Comparison of ENCODE assay signal across 15 cellular contexts in genomic region chr12:51020448-51021182, GRCh38. TPM values are rescaled to one million over a fixed set of nuclear protein-coding genes. Genes with fewer than 3 reads are reported as not detected.
DNase-seq lines count a peak whose midpoint lies in the region; ATAC-seq and TF ChIP-seq lines count a peak whose summit lies in the region.
"Had no signal": no experiment of that assay in that cellular context is flagged by ENCODE, and none has a peak within 500 bp of the region (broad histone marks: within the 10 kb centered on the region; RNA-seq: fewer than 3 reads in every experiment).

No MANE protein-coding gene starts in this region.

- peak overlapping the region; percentile 80 for H3K27ac ChIP-seq in DND-41 (ENCODE audit: low read length)

- intact Hi-C loops in activated T-helper 2 cell treated with anti-CD3 and anti-CD28 coated beads, Interferon-gamma antibody, Interleukin-2, Interleukin-4, amounts not matched to agents 10 μg/mL and 5 μg/mL and 100 μg/mL, durations not matched to agents 14 hours and 24 hours and 36 hours (cut with micrococcal nuclease) = loop anchor here (10.0 kb wide), 1 partner anchor 516 kb away; the partner anchor contains the start of gene DIP2B

- DNase-seq in DND-41 = peak; percentile 72
- DNase-seq in MV-4-11 (lab: John Stamatoyannopoulos, UW) = peak; percentile 46
- DNase-seq in activated T-helper 2 cell treated with anti-CD3 and anti-CD28 coated beads, Interferon-gamma antibody, Interleukin-2, Interleukin-4, amounts not matched to agents 10 μg/mL and 5 μg/mL and 100 μg/mL, durations not matched to agents 14 hours and 24 hours and 36 hours (ENCODE audit: low spot score) = no peak
- DNase-seq in nephron progenitor cell = no peak
- DNase-seq in NCI-H526 (lab: John Stamatoyannopoulos, UW) = no peak
- DNase-seq: adrenal gland; Caco-2; cortex of kidney; mucosa of descending colon; NCI-H1436; stimulated activated CD4-positive, alpha-beta T cell treated with anti-CD3 and anti-CD28 coated beads, Interleukin-4, amount 100 ng/mL, for 1 hour; stimulated activated naive CD4-positive, alpha-beta T cell had no signal

- peak overlapping the region; percentile 2 for H3K27ac Mint-ChIP-seq in activated T-helper 2 cell treated with anti-CD3 and anti-CD28 coated beads, Interferon-gamma antibody, Interleukin-2, Interleukin-4, amounts not matched to agents 10 μg/mL and 5 μg/mL and 100 μg/mL, durations not matched to agents 14 hours and 24 hours and 36 hours
- peak overlapping the region; percentile 71 for H3K27ac Mint-ChIP-seq in nephron progenitor cell

- H2AFZ ChIP-seq in DND-41 (ENCODE audit: low read depth, low read length) = no peak overlapping the region

- peak overlapping the region; percentile 74 for H3K4me2 ChIP-seq in DND-41 (ENCODE audit: insufficient read depth, low read length)

- H3K36me3 ChIP-seq in DND-41 (ENCODE audit: insufficient read depth, low read length) = 0 out of 2 replicates have a peak, but pooled peaks cover 5% of the 10 kb centered on the region
- H3K36me3 ChIP-seq: adrenal gland had no signal

- H3K9me3 Mint-ChIP-seq in activated T-helper 2 cell treated with anti-CD3 and anti-CD28 coated beads, Interferon-gamma antibody, Interleukin-2, Interleukin-4, amounts not matched to agents 10 μg/mL and 5 μg/mL and 100 μg/mL, durations not matched to agents 14 hours and 24 hours and 36 hours = no peaks in the 10 kb centered on the region
- no peaks in the 10 kb centered on the region for H3K9me3 Mint-ChIP-seq in nephron progenitor cell

- peak overlapping the region; percentile 40 for H3K9ac ChIP-seq in DND-41 (ENCODE audit: low read depth, low read length)

- peaks cover 67% of the 10 kb centered on the region for H3K4me1 ChIP-seq in DND-41 (ENCODE audit: insufficient read depth, low read length)

- H3K79me2 ChIP-seq in DND-41 (ENCODE audit: insufficient read depth, low read length) = peaks cover 100% of the 10 kb centered on the region

- no peaks in the 10 kb centered on the region for H3K27me3 Mint-ChIP-seq in activated T-helper 2 cell treated with anti-CD3 and anti-CD28 coated beads, Interferon-gamma antibody, Interleukin-2, Interleukin-4, amounts not matched to agents 10 μg/mL and 5 μg/mL and 100 μg/mL, durations not matched to agents 14 hours and 24 hours and 36 hours (ENCODE audit: low read depth)
- H3K27me3 Mint-ChIP-seq in nephron progenitor cell (ENCODE audit: low read depth, poor library complexity) = no peaks in the 10 kb centered on the region

- no peak overlapping the region for H3K4me3 Mint-ChIP-seq in activated T-helper 2 cell treated with anti-CD3 and anti-CD28 coated beads, Interferon-gamma antibody, Interleukin-2, Interleukin-4, amounts not matched to agents 10 μg/mL and 5 μg/mL and 100 μg/mL, durations not matched to agents 14 hours and 24 hours and 36 hours (ENCODE audit: low read depth)
- H3K4me3 Mint-ChIP-seq in nephron progenitor cell = peak overlapping the region; percentile 28

- TF ChIP-seq CTCF in DND-41 (IDR thresholded peaks at IDR 0.05; ENCODE audit: borderline replicate concordance, extremely low read depth, low read length, poor library complexity, severe bottlenecking) = no peak
- TF ChIP-seq CTCF in nephron progenitor cell (IDR thresholded peaks at IDR 0.05) = no peak

- no peaks in the 10 kb centered on the region for H3K27me3 ChIP-seq in DND-41 (ENCODE audit: insufficient read depth, low read length, poor library complexity)
- H3K27me3 ChIP-seq: adrenal gland had no signal

- peaks cover 47% of the 10 kb centered on the region for H3K4me1 Mint-ChIP-seq in activated T-helper 2 cell treated with anti-CD3 and anti-CD28 coated beads, Interferon-gamma antibody, Interleukin-2, Interleukin-4, amounts not matched to agents 10 μg/mL and 5 μg/mL and 100 μg/mL, durations not matched to agents 14 hours and 24 hours and 36 hours (ENCODE audit: low read depth)
- peaks cover 42% of the 10 kb centered on the region for H3K4me1 Mint-ChIP-seq in nephron progenitor cell

- peaks cover 5% of the 10 kb centered on the region; the same call in 1 of the 2 replicates for H4K20me1 ChIP-seq in DND-41 (ENCODE audit: insufficient read depth, low read length)

- 0 out of 4 replicates have a peak overlapping the region, but pooled peaks of 1 of the 2 experiments have one; percentile 23 for H3K4me3 ChIP-seq in DND-41 (ENCODE audit: low read depth in 1 of 2, low read length in 2 of 2)
- H3K4me3 ChIP-seq: adrenal gland, mucosa of descending colon had no signal

- ATAC-seq in DND-41 (ENCODE audit: insufficient read depth, low read depth) (peak; percentile 93), HG02571 (IDR thresholded peaks at IDR 0.05; ENCODE audit: unreplicated experiment) (no peak), HG03457 (IDR thresholded peaks at IDR 0.05; ENCODE audit: unreplicated experiment) (no peak), GM19455 (IDR thresholded peaks at IDR 0.05; ENCODE audit: unreplicated experiment) (no peak)
- ATAC-seq: mucosa of descending colon had no signal

- H3K36me3 Mint-ChIP-seq in activated T-helper 2 cell treated with anti-CD3 and anti-CD28 coated beads, Interferon-gamma antibody, Interleukin-2, Interleukin-4, amounts not matched to agents 10 μg/mL and 5 μg/mL and 100 μg/mL, durations not matched to agents 14 hours and 24 hours and 36 hours (ENCODE audit: low read depth) = peaks cover 22% of the 10 kb centered on the region
- peaks cover 15% of the 10 kb centered on the region for H3K36me3 Mint-ChIP-seq in nephron progenitor cell (ENCODE audit: low read depth)

- H3K9me3 ChIP-seq in DND-41 (ENCODE audit: insufficient read depth, low read length, severe bottlenecking) = no peaks in the 10 kb centered on the region
- H3K9me3 ChIP-seq: adrenal gland, Caco-2, mucosa of descending colon had no signal

RNA-seq across cellular contexts. Expression of gene SLC11A2, which starts 5.6 kb away (rescaled TPM):
- total RNA-seq in activated T-helper 2 cell treated with anti-CD3 and anti-CD28 coated beads, Interferon-gamma antibody, Interleukin-2, Interleukin-4, amounts not matched to agents 10 μg/mL and 5 μg/mL and 100 μg/mL, durations not matched to agents 14 hours and 24 hours and 36 hours = 56.6 and 62.9 TPM in 2 replicates

RNA-seq across cellular contexts. Expression of gene LETMD1, which starts 27.5 kb away (rescaled TPM):
- total RNA-seq in activated T-helper 2 cell treated with anti-CD3 and anti-CD28 coated beads, Interferon-gamma antibody, Interleukin-2, Interleukin-4, amounts not matched to agents 10 μg/mL and 5 μg/mL and 100 μg/mL, durations not matched to agents 14 hours and 24 hours and 36 hours = 61.0 and 63.1 TPM in 2 replicates

Comparison
In these comparisons a context has a peak if more than half of its experiments do, and no peak if none do; other contexts are left out.
1. DNase-seq: peak in DND-41 (single experiment) and MV-4-11 (single experiment); none in activated T-helper 2 cell treated with anti-CD3 and anti-CD28 coated beads, Interferon-gamma antibody, Interleukin-2, Interleukin-4, amounts not matched to agents 10 μg/mL and 5 μg/mL and 100 μg/mL, durations not matched to agents 14 hours and 24 hours and 36 hours (single experiment), nephron progenitor cell (single experiment) and NCI-H526 (0 of 2).